ENCODE assay signal across 16 cellular contexts in genomic region chr4:150890246-150890645, GRCh38.
"Had no signal": no experiment of that assay in that cellular context is flagged by ENCODE, and none has a peak within 500 bp of the region (broad histone marks: within the 10 kb centered on the region; RNA-seq: fewer than 3 reads in every experiment).

No MANE protein-coding gene starts in this region.

- H3K9me3 ChIP-seq: ascending aorta, gastroesophageal sphincter, ovary had no signal

- H3K27me3 Mint-ChIP-seq: activated B cell treated with CpG ODN at 0.5 μM for 24 hours; activated CD4-positive, alpha-beta T cell treated with anti-CD3 and anti-CD28 coated beads, Interleukin-2, amount 10 ng/mL, durations not matched to agents 24 days and 14 days; type B pancreatic cell had no signal

- H3K27ac Mint-ChIP-seq: activated B cell treated with CpG ODN at 0.5 μM for 24 hours; activated CD4-positive, alpha-beta T cell treated with anti-CD3 and anti-CD28 coated beads, Interleukin-2, amount 10 ng/mL, durations not matched to agents 24 days and 14 days; activated naive CD4-positive, alpha-beta T cell treated with anti-CD3 and anti-CD28 coated beads, Interleukin-2, amount 50 U/mL, for 72 hours; type B pancreatic cell had no signal

- DNase-seq: activated B cell treated with CpG ODN at 0.5 μM for 24 hours; activated CD4-positive, alpha-beta T cell treated with anti-CD3 and anti-CD28 coated beads, Interleukin-2, amount 10 ng/mL, durations not matched to agents 24 days and 14 days; activated CD8-positive, alpha-beta memory T cell treated with anti-CD3 and anti-CD28 coated beads for 24 hours; activated effector memory CD4-positive, alpha-beta T cell treated with Interleukin-2 at 50 U/mL for 16 hours; effector CD4-positive, alpha-beta T cell; kidney; mesendoderm; ovary; stimulated activated CD4-positive, alpha-beta T cell treated with anti-CD3 and anti-CD28 coated beads, Interleukin-2, amount 100 ng/mL, for 48 hours; stimulated activated naive CD4-positive, alpha-beta T cell treated with Interleukin-2 at 50 U/mL for 16 hours; T1000 had no signal

- H3K4me1 Mint-ChIP-seq: neural crest cell had no signal

- ATAC-seq: activated naive CD4-positive, alpha-beta T cell treated with anti-CD3 and anti-CD28 coated beads, Interleukin-2, amount 50 U/mL, for 72 hours; gastroesophageal sphincter had no signal

- H3K4me3 Mint-ChIP-seq: activated B cell treated with CpG ODN at 0.5 μM for 24 hours; activated CD4-positive, alpha-beta T cell treated with anti-CD3 and anti-CD28 coated beads, Interleukin-2, amount 10 ng/mL, durations not matched to agents 24 days and 14 days; neural crest cell; type B pancreatic cell had no signal

- H3K4me3 ChIP-seq: ascending aorta, gastroesophageal sphincter, ovary had no signal
